In the genomic region with DNA sequence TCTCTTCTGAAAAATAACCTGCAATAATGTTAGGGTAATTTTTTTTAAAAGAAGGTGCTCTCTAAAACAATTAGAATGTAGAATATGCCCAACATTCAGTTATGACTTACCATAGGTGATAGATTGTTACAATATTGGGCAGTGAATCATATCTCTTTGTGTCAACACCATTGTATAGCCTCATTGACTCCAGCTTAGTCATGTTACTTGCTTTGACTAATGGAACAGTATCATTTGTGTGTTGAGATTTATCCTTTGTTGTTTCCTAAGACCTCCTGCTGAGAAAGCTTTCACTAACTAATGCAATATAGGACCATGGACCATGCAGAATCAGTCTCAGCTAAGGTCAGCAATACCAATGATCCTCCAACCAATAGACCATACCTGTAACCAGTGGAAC, we compare ENCODE assay signal across 24 cellular contexts.
A peak's percentile ranks its signal among the peaks of the same experiment; 100 is the strongest.
DNase-seq lines count a peak whose midpoint lies in the region; ATAC-seq, FAIRE-seq and TF ChIP-seq lines count a peak whose summit lies in the region.
"Had no signal": no experiment of that assay in that cellular context is flagged by ENCODE, and none has a peak within 500 bp of the region (broad histone marks: within the 10 kb centered on the region; RNA-seq: fewer than 3 reads in every experiment).

No MANE protein-coding gene starts in this region.

- intact Hi-C loops in psoas muscle (cut with DNase I): no loop called here

- H3K4me3 ChIP-seq in bronchial epithelial cell (ENCODE audit: low read depth, low read length): no peak overlapping the region
- H3K4me3 ChIP-seq in psoas muscle: no peak overlapping the region
- H3K4me3 ChIP-seq: GM23248, HAP-1, Peyer's patch had no signal

- TF ChIP-seq CTCF in bronchial epithelial cell (IDR thresholded peaks at IDR 0.05; ENCODE audit: insufficient read depth, low read length, severe bottlenecking) (no peak), psoas muscle (IDR thresholded peaks at IDR 0.05) (no peak)

- no peaks in the 10 kb centered on the region for H3K9me3 ChIP-seq in psoas muscle
- H3K9me3 ChIP-seq: BE2C, HAP-1, Peyer's patch had no signal

- no peak for FAIRE-seq in bronchial epithelial cell (lab: Jason Lieb, UNC)
- FAIRE-seq: GM18507 had no signal

- H3K27me3 ChIP-seq in bronchial epithelial cell (ENCODE audit: control insufficient read depth, insufficient read depth, low read length) (no peaks in the 10 kb centered on the region), psoas muscle (ENCODE audit: insufficient read depth in 3 of 3, low read length in 2 of 3) (no peaks in the 10 kb centered on the region)
- H3K27me3 ChIP-seq: BE2C, Peyer's patch had no signal

- no peaks in the 10 kb centered on the region for H3K4me1 ChIP-seq in psoas muscle
- H3K4me1 ChIP-seq: BE2C, HAP-1, Peyer's patch had no signal

- peak; percentile 24 for DNase-seq in NCI-H146 (lab: John Stamatoyannopoulos, UW)
- no peak for DNase-seq in NCI-H146 treated with DMSO at 0.1 percent for 48 hours (lab: John Stamatoyannopoulos, UW; ENCODE audit: unreplicated experiment)
- DNase-seq in HS-5 (ENCODE audit: low read depth): peak; percentile 20
- DNase-seq in bronchial epithelial cell (ENCODE audit: low read depth): peak; percentile 49
- no peak for DNase-seq in iPS-NIHi11 (ENCODE audit: low spot score)
- DNase-seq in psoas muscle: no peak
- no peak for DNase-seq in NCI-H2227 (lab: John Stamatoyannopoulos, UW; ENCODE audit: unreplicated experiment)
- DNase-seq: BE2C; CD8-positive, alpha-beta memory T cell; DMS 273 treated with DMSO at 0.1 percent for 48 hours; DND-41; GM23248; HFFc6; NCI-H1092; NCI-H1417 treated with DMSO at 0.1 percent for 48 hours; NCI-H187 treated with DMSO at 0.1 percent for 48 hours; NCI-H2227 treated with DMSO at 0.1 percent for 48 hours; NCI-H526 treated with DMSO at 0.1 percent for 48 hours; Peyer's patch had no signal

- ATAC-seq in psoas muscle: no peak
- ATAC-seq: SK-N-SH treated with all-trans-retinoic acid at 6 μM for 48 hours had no signal

- H3K27ac ChIP-seq in psoas muscle: no peak overlapping the region
- H3K27ac ChIP-seq: 22Rv1, GM23248, KMS-11, Peyer's patch had no signal

- H3K36me3 ChIP-seq in bronchial epithelial cell (ENCODE audit: control insufficient read depth, insufficient read depth, low read length): no peaks in the 10 kb centered on the region
- no peaks in the 10 kb centered on the region for H3K36me3 ChIP-seq in psoas muscle (ENCODE audit: insufficient read depth in 1 of 2, low read depth in 1 of 2)
- H3K36me3 ChIP-seq: BE2C, HAP-1, Peyer's patch had no signal

Comparison
In these comparisons a context has a peak if more than half of its experiments do, and no peak if none do; other contexts are left out.
1. DNase-seq: peak in NCI-H146 (single experiment), HS-5 (single experiment) and bronchial epithelial cell (single experiment); none in NCI-H146 treated with DMSO at 0.1 percent for 48 hours (single experiment), iPS-NIHi11 (single experiment), psoas muscle (0 of 2) and NCI-H2227 (single experiment).